1 cellular context compared by ENCODE assay signal in genomic region chr2:31217465-31218200, GRCh38.
A peak's percentile ranks its signal among the peaks of the same experiment; 100 is the strongest.
TF ChIP-seq lines count a peak whose summit lies in the region.

Gene CAPN14, minus strand, starts transcription at chr2:31217515. Its CDS starts 12,068 bp downstream, at chr2:31205447.

TF ChIP-seq in GM12878, 131 proteins besides CTCF, POLR2A, EP300 and RAD21 (continued from another document and continues in another):
- TF ChIP-seq EED (IDR thresholded peaks at IDR 0.05; ENCODE audit: low read depth) (peak; percentile 64; the same call in 1 of the 2 replicates), IRF4 (IDR thresholded peaks at IDR 0.05; ENCODE audit: low read depth, low read length) (no peak), MYC (IDR thresholded peaks at IDR 0.05; ENCODE audit: insufficient read depth, insufficient read length, insufficient replicate concordance, low read length, severe bottlenecking) (no peak), ZNF622 (IDR thresholded peaks at IDR 0.05) (no peak), USF1 (IDR thresholded peaks at IDR 0.05; ENCODE audit: borderline replicate concordance, extremely low read length, insufficient read depth, low read depth, low read length) (no peak), MTA2 (IDR thresholded peaks at IDR 0.05; ENCODE audit: low read depth) (peak; percentile 80), IRF5 (IDR thresholded peaks at IDR 0.05; ENCODE audit: borderline replicate concordance) (no peak), RAD51 (IDR thresholded peaks at IDR 0.05) (peak; percentile 41; the same call in 1 of the 2 replicates), MEF2B (IDR thresholded peaks at IDR 0.05; ENCODE audit: partially characterized antibody, poor library complexity, severe bottlenecking) (peak; percentile 50), CHD1 (IDR thresholded peaks at IDR 0.05; ENCODE audit: low read depth, low read length) (no peak), CBFB (IDR thresholded peaks at IDR 0.05; ENCODE audit: low read depth) (no peak), RELB (IDR thresholded peaks at IDR 0.05; ENCODE audit: low read depth) (peak; percentile 34; the same call in 1 of the 2 replicates), NR2F1 (conservative IDR thresholded peaks at IDR 0.05) (no peak), USF2 (IDR thresholded peaks at IDR 0.05; ENCODE audit: borderline replicate concordance, low read depth, low read length) (no peak), GATAD2B (conservative IDR thresholded peaks at IDR 0.05; ENCODE audit: low read depth) (no peak), EGR1 (IDR thresholded peaks at IDR 0.05; ENCODE audit: borderline replicate concordance in 1 of 2, low read depth in 2 of 2, low read length in 2 of 2) (no peak), KDM1A (IDR thresholded peaks at IDR 0.05; ENCODE audit: borderline replicate concordance) (no peak), RUNX3 (IDR thresholded peaks at IDR 0.05; ENCODE audit: low read length) (no peak), IKZF1 (conservative IDR thresholded peaks at IDR 0.05) (peak; percentile 36; the same call in 1 of the 2 replicates), BRCA1 (IDR thresholded peaks at IDR 0.05; ENCODE audit: low read depth, low read length) (no peak), CREM (IDR thresholded peaks at IDR 0.05; ENCODE audit: low read depth) (0 out of 2 replicates have a peak, but pooled peaks have one; percentile 16), IRF3 (IDR thresholded peaks at IDR 0.05) (no peak), STAT3 (IDR thresholded peaks at IDR 0.05; ENCODE audit: low read depth, low read length) (no peak), ESRRA (IDR thresholded peaks at IDR 0.05; ENCODE audit: low read length) (no peak), IKZF2 (IDR thresholded peaks at IDR 0.05) (peak; percentile 60 to 75), BHLHE40 (IDR thresholded peaks at IDR 0.05; ENCODE audit: borderline replicate concordance in 1 of 2, low read depth in 2 of 2, low read length in 1 of 2) (peak; percentile 26; a peak in 1 of 4 replicates), ZNF274 (IDR thresholded peaks at IDR 0.05; ENCODE audit: insufficient read depth, insufficient read length) (no peak), CHD4 (IDR thresholded peaks at IDR 0.05) (no peak), RELA (IDR thresholded peaks at IDR 0.05; ENCODE audit: borderline replicate concordance, partially characterized antibody) (no peak), YBX1 (IDR thresholded peaks at IDR 0.05) (no peak), CUX1 (IDR thresholded peaks at IDR 0.05; ENCODE audit: insufficient replicate concordance, low read depth, low read length) (no peak), TARDBP (IDR thresholded peaks at IDR 0.05; ENCODE audit: borderline replicate concordance) (no peak), SREBF2 (IDR thresholded peaks at IDR 0.05; ENCODE audit: low read length) (no peak), ZNF207 (IDR thresholded peaks at IDR 0.05; ENCODE audit: borderline replicate concordance) (no peak), NFIC (IDR thresholded peaks at IDR 0.05; ENCODE audit: low read depth, low read length) (no peak), SREBF1 (IDR thresholded peaks at IDR 0.05; ENCODE audit: low read length) (no peak), BACH1 (IDR thresholded peaks at IDR 0.05; ENCODE audit: borderline replicate concordance) (no peak), CEBPB (IDR thresholded peaks at IDR 0.05; ENCODE audit: borderline replicate concordance in 1 of 2, low read depth in 2 of 2, low read length in 2 of 2) (no peak), RBBP5 (conservative IDR thresholded peaks at IDR 0.05) (no peak), ATF7 (IDR thresholded peaks at IDR 0.05; ENCODE audit: low read depth) (0 out of 2 replicates have a peak, but pooled peaks have one; percentile 11), SMAD5 (IDR thresholded peaks at IDR 0.05; ENCODE audit: low read depth) (no peak), CBX5 (IDR thresholded peaks at IDR 0.05; ENCODE audit: low read depth) (no peak), LARP7 (IDR thresholded peaks at IDR 0.05) (no peak), POLR2AphosphoS2 (IDR thresholded peaks at IDR 0.05; ENCODE audit: low read depth, low read length) (no peak), ELK1 (IDR thresholded peaks at IDR 0.05; ENCODE audit: low read depth, low read length) (no peak), DPF2 (IDR thresholded peaks at IDR 0.05) (peak; percentile 24; the same call in 1 of the 2 replicates), PKNOX1 (IDR thresholded peaks at IDR 0.05) (no peak), MXI1 (IDR thresholded peaks at IDR 0.05; ENCODE audit: low read depth, low read length) (no peak), RB1 (IDR thresholded peaks at IDR 0.05; ENCODE audit: borderline replicate concordance) (no peak), BCLAF1 (IDR thresholded peaks at IDR 0.05) (no peak)
